ENCODE assay signal across 1 cellular context in the genomic region with DNA sequence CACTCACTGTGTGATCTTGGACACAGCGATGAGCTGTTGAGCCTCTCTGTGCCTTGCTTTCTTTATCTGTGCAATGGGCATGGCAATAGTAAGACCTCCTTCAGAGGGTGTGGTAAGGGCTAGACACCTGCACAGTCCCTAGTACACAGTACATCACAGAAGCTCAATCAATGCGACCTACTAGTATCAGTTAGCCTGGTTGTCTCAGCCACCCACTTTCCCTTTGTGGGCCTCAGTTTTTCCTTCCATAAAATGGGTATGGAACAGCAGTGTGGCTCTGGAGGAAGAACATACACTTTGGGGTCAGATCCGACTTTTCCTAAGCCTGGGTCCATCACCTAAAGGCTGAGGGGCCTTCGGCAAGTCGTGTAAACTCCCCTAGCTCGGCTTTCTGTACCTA.
TF ChIP-seq lines count a peak whose summit lies in the region.

No MANE protein-coding gene starts in this region.

TF ChIP-seq in GM23338, 12 proteins besides CTCF, POLR2A, EP300 and RAD21 (continued from another document):
- TF ChIP-seq ZNF331 (CRISPR knock-in tag; IDR thresholded peaks at IDR 0.05; ENCODE audit: low read depth), result no peak
